ENCODE assay signal across 8 cellular contexts in the genomic region with DNA sequence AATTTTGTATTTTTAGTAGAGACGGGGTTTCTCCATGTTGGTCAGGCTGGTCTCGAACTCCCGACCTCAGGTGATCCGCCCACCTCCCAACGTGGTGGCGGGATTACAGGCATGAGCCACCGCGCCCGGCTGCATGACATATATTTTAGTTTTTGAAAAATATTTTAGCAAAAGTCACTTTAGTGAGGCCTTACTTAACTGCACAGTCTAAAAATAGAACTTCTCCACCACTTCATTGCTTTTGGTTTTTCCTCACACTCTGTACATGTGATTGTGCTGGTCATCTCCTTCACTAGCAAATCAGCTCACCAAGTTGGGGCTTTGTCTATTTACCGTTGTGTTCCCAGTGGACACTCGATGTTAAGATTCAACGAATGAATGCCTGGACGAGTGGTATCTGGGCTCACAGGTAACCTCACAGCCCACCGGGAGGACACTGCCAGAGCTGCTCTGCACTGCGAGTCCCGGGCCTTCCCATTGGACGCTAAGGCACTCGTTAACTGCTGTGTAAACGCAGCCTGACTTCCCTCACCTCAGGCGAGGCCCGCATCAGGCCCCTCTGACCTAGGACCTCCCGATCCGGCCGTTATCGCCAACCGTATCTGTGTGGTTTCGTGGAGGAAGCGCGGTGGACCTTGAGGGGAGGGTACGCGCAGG. TPM values are rescaled to one million over a fixed set of nuclear protein-coding genes. Genes with fewer than 3 reads are reported as not detected.
DNase-seq lines count a peak whose midpoint lies in the region; ATAC-seq, FAIRE-seq and TF ChIP-seq lines count a peak whose summit lies in the region.

No MANE protein-coding gene starts in this region.

- H3K9me3 ChIP-seq in kidney (ENCODE audit: control insufficient read depth in 1 of 2, low read length in 2 of 2), result no peaks in the 10 kb centered on the region

- FAIRE-seq in kidney (lab: Jason Lieb, UNC), result no peak

- DNase-seq in activated effector memory CD4-positive, alpha-beta T cell treated with anti-CD3 and anti-CD28 coated beads, Interleukin-2, amount 50 U/mL, for 16 hours, result peak; percentile 80
- no peak for DNase-seq in activated effector memory CD4-positive, alpha-beta T cell treated with Interleukin-2 at 50 U/mL for 16 hours
- peak; percentile 25 for DNase-seq in NCI-H1105 (lab: John Stamatoyannopoulos, UW)
- peak; percentile 28 for DNase-seq in T1000 (lab: John Stamatoyannopoulos, UW)
- DNase-seq in cerebellar cortex (ENCODE audit: low spot score), result peak; percentile 83
- peak; percentile 83 for DNase-seq in kidney
- DNase-seq in stimulated activated CD4-positive, alpha-beta T cell treated with anti-CD3 and anti-CD28 coated beads, Interleukin-15, amount 100 ng/mL, for 24 hours, result peak; percentile 72

- H3K4me1 ChIP-seq in kidney (ENCODE audit: control insufficient read depth in 1 of 2, insufficient read depth in 1 of 2, low read depth in 1 of 2, low read length in 2 of 2), result peaks cover 0 to 8% of the 10 kb centered on the region in 2 donors

- intact Hi-C loops in kidney (cut with DNase I), result no loop called here

- H3K36me3 ChIP-seq in kidney (ENCODE audit: control insufficient read depth in 1 of 2, insufficient read depth in 2 of 2, low read length in 2 of 2), result no peaks in the 10 kb centered on the region

- peak; percentile 29 for ATAC-seq in HG02840 (IDR thresholded peaks at IDR 0.05; ENCODE audit: low FRiP score, unreplicated experiment)

- peak overlapping the region; percentile 74 to 93 for H3K4me3 ChIP-seq in kidney (ENCODE audit: low read length in 2 of 2)

- peak overlapping the region; percentile 84 to 99 for H3K9ac ChIP-seq in kidney (ENCODE audit: low read length in 2 of 2)

- TF ChIP-seq CTCF in kidney (IDR thresholded peaks at IDR 0.05; ENCODE audit: borderline replicate concordance, extremely low read depth, insufficient read depth), result no peak

- H3K27ac ChIP-seq in kidney (ENCODE audit: low read depth in 2 of 2, low read length in 2 of 2), result peak overlapping the region; percentile 92 to 98

RNA-seq across cellular contexts. Expression of gene ZNF692, which starts 14.0 kb away (rescaled TPM):
- total RNA-seq in kidney, result 29.6 TPM
- 34.4 TPM for polyA plus RNA-seq in kidney (ENCODE audit: insufficient read depth, low read depth, low replicate concordance)

RNA-seq across cellular contexts. Expression of gene PGBD2, which starts 33.2 kb away (rescaled TPM):
- total RNA-seq in kidney, result 6.9 TPM
- 3.4 TPM for polyA plus RNA-seq in kidney (ENCODE audit: insufficient read depth, low read depth, low replicate concordance)

RNA-seq across cellular contexts. Expression of gene ZNF672, which starts 34.9 kb away (rescaled TPM):
- total RNA-seq in kidney, result 28.6 TPM
- 25.0 TPM for polyA plus RNA-seq in kidney (ENCODE audit: insufficient read depth, low read depth, low replicate concordance)

RNA-seq across cellular contexts. Expression of gene SH3BP5L, which starts 47.2 kb away (rescaled TPM):
- 24.9 TPM for total RNA-seq in kidney
- 16.6 TPM for polyA plus RNA-seq in kidney (ENCODE audit: insufficient read depth, low read depth, low replicate concordance)
